7 cellular contexts compared by ENCODE assay signal in genomic region chr1:15994590-15995351, GRCh38. TPM values are rescaled to one million over a fixed set of nuclear protein-coding genes. Genes with fewer than 3 reads are reported as not detected.
DNase-seq lines count a peak whose midpoint lies in the region; ATAC-seq and TF ChIP-seq lines count a peak whose summit lies in the region.

No MANE protein-coding gene starts in this region.

- TF ChIP-seq CTCF in GM12865 (IDR thresholded peaks at IDR 0.05; ENCODE audit: insufficient read depth, low read depth, low read length, missing control alignments), result peak; percentile 71
- TF ChIP-seq CTCF in fibroblast of villous mesenchyme (IDR thresholded peaks at IDR 0.05; ENCODE audit: insufficient read depth, low read depth, low read length), result peak; percentile 93

- peak; percentile 71 for DNase-seq in GM12865 (ENCODE audit: low read depth)
- peak; percentile 45 for DNase-seq in NCI-H2196 treated with DMSO at 0.1 percent for 48 hours (lab: John Stamatoyannopoulos, UW; ENCODE audit: unreplicated experiment)
- DNase-seq in activated T-cell treated with anti-CD3 and anti-CD28 coated beads, Interleukin-2, amount 50 U/mL, for 4 hours, result peak; percentile 44
- DNase-seq in fibroblast of villous mesenchyme (ENCODE audit: low read depth), result peak; percentile 73
- peak; percentile 81 for DNase-seq in pons (ENCODE audit: low spot score)
- DNase-seq in cortex of kidney (lab: John Stamatoyannopoulos, UW), result no peak

- no peaks in the 10 kb centered on the region for H3K36me3 Mint-ChIP-seq in activated T-cell treated with anti-CD3 and anti-CD28 coated beads, Interleukin-2, amount 50 U/mL, for 4 hours (ENCODE audit: insufficient read depth)

- H3K4me3 Mint-ChIP-seq in activated T-cell treated with anti-CD3 and anti-CD28 coated beads, Interleukin-2, amount 50 U/mL, for 4 hours, result no peak overlapping the region

- no peaks in the 10 kb centered on the region for H3K4me1 Mint-ChIP-seq in activated T-cell treated with anti-CD3 and anti-CD28 coated beads, Interleukin-2, amount 50 U/mL, for 4 hours (ENCODE audit: low read depth)

- H3K27me3 Mint-ChIP-seq in activated T-cell treated with anti-CD3 and anti-CD28 coated beads, Interleukin-2, amount 50 U/mL, for 4 hours (ENCODE audit: low read depth), result no peaks in the 10 kb centered on the region

- peak; percentile 70 to 89 for ATAC-seq in activated T-cell treated with anti-CD3 and anti-CD28 coated beads, Interleukin-2, amount 50 U/mL, for 4 hours
- no peak for ATAC-seq in GM21528 (IDR thresholded peaks at IDR 0.05; ENCODE audit: low FRiP score, unreplicated experiment)

- no peak overlapping the region for H3K4me3 ChIP-seq in GM12865 (ENCODE audit: low read depth, low read length)
- H3K4me3 ChIP-seq in fibroblast of villous mesenchyme (ENCODE audit: low read depth, low read length), result no peak overlapping the region

- H3K9me3 Mint-ChIP-seq in activated T-cell treated with anti-CD3 and anti-CD28 coated beads, Interleukin-2, amount 50 U/mL, for 4 hours, result no peaks in the 10 kb centered on the region

RNA-seq across cellular contexts. Expression of gene SRARP, which starts 9.3 kb away (rescaled TPM):
- total RNA-seq in activated T-cell treated with anti-CD3 and anti-CD28 coated beads, Interleukin-2, amount 50 U/mL, for 4 hours, result not detected
- total RNA-seq in fibroblast of villous mesenchyme, result not detected in 2 replicates

RNA-seq across cellular contexts. Expression of gene ZBTB17, which starts 18.9 kb away (rescaled TPM):
- total RNA-seq in activated T-cell treated with anti-CD3 and anti-CD28 coated beads, Interleukin-2, amount 50 U/mL, for 4 hours, result 10 to 100 TPM; 74.2 to 86.9 (median 81.1) TPM
- 22.5 and 31.5 TPM in 2 replicates for total RNA-seq in fibroblast of villous mesenchyme

RNA-seq across cellular contexts. Expression of gene HSPB7, which starts 23.1 kb away (rescaled TPM):
- total RNA-seq in activated T-cell treated with anti-CD3 and anti-CD28 coated beads, Interleukin-2, amount 50 U/mL, for 4 hours, result under 1 TPM; 0.16 to 0.43 (median 0.24) TPM
- 1.7 and 3.5 TPM in 2 replicates for total RNA-seq in fibroblast of villous mesenchyme

RNA-seq across cellular contexts. Expression of gene CLCNKA, which starts 27.1 kb away (rescaled TPM):
- not detected for total RNA-seq in activated T-cell treated with anti-CD3 and anti-CD28 coated beads, Interleukin-2, amount 50 U/mL, for 4 hours
- not detected in 2 replicates for total RNA-seq in fibroblast of villous mesenchyme

RNA-seq across cellular contexts. Expression of gene CLCNKB, which starts 48.8 kb away (rescaled TPM):
- not detected for total RNA-seq in activated T-cell treated with anti-CD3 and anti-CD28 coated beads, Interleukin-2, amount 50 U/mL, for 4 hours
- total RNA-seq in fibroblast of villous mesenchyme, result under 0.01 and 0.43 TPM in 2 replicates
